In the genomic region with DNA sequence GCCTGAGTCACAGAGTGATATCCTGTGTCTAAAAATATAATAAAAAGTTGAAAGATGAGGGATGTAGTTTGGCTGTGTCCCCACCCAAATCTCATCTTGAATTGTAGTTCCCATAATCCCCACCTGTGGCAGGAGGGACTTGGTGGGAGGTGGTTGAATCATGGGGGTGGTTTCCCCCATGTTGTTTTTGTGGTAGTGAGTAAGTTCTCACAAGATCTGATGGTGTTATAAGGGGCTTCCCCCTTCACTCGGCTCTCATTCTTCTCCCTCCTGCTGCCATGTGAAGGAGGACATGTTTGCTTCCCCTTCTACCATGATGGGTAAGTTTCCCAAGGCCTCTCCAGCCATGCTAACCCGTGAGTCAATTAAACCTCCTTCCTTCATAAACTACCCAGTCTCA, we compare ENCODE assay signal across 18 cellular contexts.
"Had no signal": no experiment of that assay in that cellular context is flagged by ENCODE, and none has a peak within 500 bp of the region (broad histone marks: within the 10 kb centered on the region; RNA-seq: fewer than 3 reads in every experiment).

No MANE protein-coding gene starts in this region.

- H3K9me3 Mint-ChIP-seq: activated naive CD4-positive, alpha-beta T cell treated with anti-CD3 and anti-CD28 coated beads, Interleukin-2, amount 50 U/mL, for 24 hours had no signal

- DNase-seq: activated CD4-positive, alpha-beta T cell treated with anti-CD3 and anti-CD28 coated beads, Interleukin-2, amount 10 ng/mL, durations not matched to agents 24 days and 14 days; activated CD8-positive, alpha-beta memory T cell treated with anti-CD3 and anti-CD28 coated beads for 24 hours; amniotic stem cell; effector CD4-positive, alpha-beta T cell; gastrocnemius medialis; head of caudate nucleus; lower lobe of right lung; nephron progenitor cell; occipital lobe; right cardiac atrium; stimulated activated naive CD4-positive, alpha-beta T cell treated with Interleukin-2 at 50 U/mL for 16 hours; WERI-Rb-1 had no signal

- H3K4me3 ChIP-seq: gastrocnemius medialis, lower lobe of right lung, prostate gland, SK-N-MC, skin epidermis, tibial nerve had no signal

- H3K36me3 ChIP-seq: gastrocnemius medialis, lower lobe of right lung, prostate gland, tibial nerve, WERI-Rb-1 had no signal

- H3K27me3 ChIP-seq: tibial nerve had no signal

- H3K4me3 Mint-ChIP-seq: activated CD4-positive, alpha-beta T cell treated with anti-CD3 and anti-CD28 coated beads, Interleukin-2, amount 10 ng/mL, durations not matched to agents 24 days and 14 days; activated naive CD4-positive, alpha-beta T cell treated with anti-CD3 and anti-CD28 coated beads, Interleukin-2, amount 50 U/mL, for 24 hours; mesothelial cell of epicardium; nephron progenitor cell had no signal

- ATAC-seq: gastrocnemius medialis, lower lobe of right lung, right cardiac atrium had no signal

- H3K27ac Mint-ChIP-seq: activated CD4-positive, alpha-beta T cell treated with anti-CD3 and anti-CD28 coated beads, Interleukin-2, amount 10 ng/mL, durations not matched to agents 24 days and 14 days; activated naive CD4-positive, alpha-beta T cell treated with anti-CD3 and anti-CD28 coated beads, Interleukin-2, amount 50 U/mL, for 24 hours; mesothelial cell of epicardium; nephron progenitor cell had no signal

- H3K27ac ChIP-seq: gastrocnemius medialis, lower lobe of right lung, prostate gland, SK-N-MC, skin epidermis, tibial nerve, WERI-Rb-1 had no signal

- H3K36me3 Mint-ChIP-seq: mesothelial cell of epicardium had no signal

- H3K4me1 Mint-ChIP-seq: activated CD4-positive, alpha-beta T cell treated with anti-CD3 and anti-CD28 coated beads, Interleukin-2, amount 10 ng/mL, durations not matched to agents 24 days and 14 days; activated naive CD4-positive, alpha-beta T cell treated with anti-CD3 and anti-CD28 coated beads, Interleukin-2, amount 50 U/mL, for 24 hours; mesothelial cell of epicardium; nephron progenitor cell had no signal

- H3K4me1 ChIP-seq: gastrocnemius medialis, lower lobe of right lung, prostate gland, tibial nerve had no signal

- H3K9me3 ChIP-seq: gastrocnemius medialis, lower lobe of right lung, prostate gland had no signal
